In the genomic region with DNA sequence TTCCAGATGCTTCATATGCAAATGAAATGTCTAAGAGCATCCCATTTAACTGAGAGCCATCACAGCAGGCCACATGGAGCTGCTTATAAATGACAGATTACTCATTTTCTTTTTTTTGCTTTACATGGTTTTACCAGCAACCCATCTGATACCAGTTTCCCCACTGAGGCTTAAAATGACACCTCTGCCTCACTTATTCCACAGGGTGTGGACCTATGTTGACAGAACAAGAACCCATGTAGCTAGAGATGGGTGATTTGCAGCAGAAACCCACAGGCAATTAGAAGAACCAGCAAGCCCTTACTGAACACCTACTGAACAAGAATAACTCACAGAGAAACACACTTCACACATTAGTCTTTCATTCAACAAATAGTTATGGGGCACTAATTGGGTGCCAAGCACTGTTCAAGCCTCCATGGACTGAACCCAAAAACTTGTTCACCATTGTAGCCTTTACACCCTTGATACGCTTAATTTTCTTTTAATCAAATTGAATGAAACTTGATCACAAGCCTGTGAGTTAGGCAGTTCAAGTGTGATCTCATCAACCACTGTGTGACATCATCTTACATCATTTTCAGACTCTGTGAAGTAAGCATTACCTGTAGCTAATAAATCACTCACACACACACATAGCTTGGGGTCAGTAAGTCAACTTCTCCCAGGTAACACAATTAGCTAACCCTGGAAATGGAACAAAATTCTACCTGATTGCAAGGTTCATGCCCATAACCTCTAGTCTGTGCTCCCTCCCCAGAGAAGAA, we compare ENCODE assay signal across 29 cellular contexts. TPM values are rescaled to one million over a fixed set of nuclear protein-coding genes. Genes with fewer than 3 reads are reported as not detected.
"Had no signal": no experiment of that assay in that cellular context is flagged by ENCODE, and none has a peak within 500 bp of the region (broad histone marks: within the 10 kb centered on the region; RNA-seq: fewer than 3 reads in every experiment).

No MANE protein-coding gene starts in this region.

- DNase-seq: activated CD4-positive, alpha-beta T cell treated with anti-CD3 and anti-CD28 coated beads for 1 hour; activated CD4-positive, alpha-beta T cell treated with anti-CD3 and anti-CD28 coated beads, Interleukin-2, amount 50 U/mL, for 4 hours; activated CD8-positive, alpha-beta memory T cell treated with anti-CD3 and anti-CD28 coated beads for 24 hours; activated CD8-positive, alpha-beta memory T cell treated with anti-CD3 and anti-CD28 coated beads, Interleukin-2, amount 50 U/mL, for 48 hours; activated gamma-delta T cell; activated naive CD4-positive, alpha-beta T cell treated with anti-CD3 and anti-CD28 coated beads, Interleukin-2, amount 50 U/mL, for 16 hours; activated T-cell treated with anti-CD3 and anti-CD28 coated beads, Interleukin-2, amount 50 U/mL, for 48 hours; adrenal gland; cerebellar nuclear complex; heart left ventricle; left cardiac atrium; mesenchymal stem cell; nephron progenitor cell; right cardiac atrium; stimulated activated CD4-positive, alpha-beta T cell treated with anti-CD3 and anti-CD28 coated beads, Interleukin-2, amount 100 ng/mL, for 24 hours; SW 1271; T-helper 17 cell; testis; trophoblast cell; uterus had no signal

- H3K4me1 Mint-ChIP-seq: stimulated activated memory B cell treated with anti-CD40 and anti-IgM and Interleukin-4, amounts not matched to agents 10 μg/mL and 1 μg/mL and 100 μg/mL, for 72 hours; T-helper 17 cell had no signal

- H3K27ac ChIP-seq: adrenal gland, coronary artery, epithelial cell of prostate, heart left ventricle, parathyroid adenoma, skin epidermis, testis, uterus, VCaP had no signal

- FAIRE-seq: bronchial epithelial cell, islet of Langerhans had no signal

- H3K27me3 ChIP-seq: adrenal gland, heart left ventricle, testis, uterus had no signal

- H3K4me3 Mint-ChIP-seq: nephron progenitor cell; stimulated activated memory B cell treated with anti-CD40 and anti-IgM and Interleukin-4, amounts not matched to agents 10 μg/mL and 1 μg/mL and 100 μg/mL, for 72 hours; T-helper 17 cell had no signal

- ATAC-seq: heart left ventricle; left cardiac atrium; right cardiac atrium; stimulated activated memory B cell treated with anti-CD40 and anti-IgM and Interleukin-4, amounts not matched to agents 10 μg/mL and 1 μg/mL and 100 μg/mL, for 72 hours; T-helper 17 cell had no signal

- H3K4me1 ChIP-seq: testis, uterus had no signal

- H3K9me3 Mint-ChIP-seq: nephron progenitor cell had no signal

- H3K36me3 ChIP-seq: adrenal gland, heart left ventricle, uterus had no signal

- H3K4me3 ChIP-seq: adrenal gland, coronary artery, heart left ventricle, skin epidermis, testis, uterus had no signal

- H3K9ac ChIP-seq: parathyroid adenoma had no signal

- H3K36me3 Mint-ChIP-seq: stimulated activated memory B cell treated with anti-CD40 and anti-IgM and Interleukin-4, amounts not matched to agents 10 μg/mL and 1 μg/mL and 100 μg/mL, for 72 hours had no signal

- H3K27ac Mint-ChIP-seq: nephron progenitor cell; stimulated activated memory B cell treated with anti-CD40 and anti-IgM and Interleukin-4, amounts not matched to agents 10 μg/mL and 1 μg/mL and 100 μg/mL, for 72 hours; T-helper 17 cell had no signal

- H2AFZ ChIP-seq: parathyroid adenoma had no signal

- H3K9me3 ChIP-seq: adrenal gland, heart left ventricle, testis, uterus had no signal

RNA-seq across cellular contexts. Expression of gene MAGI1, which starts 45.4 kb away (rescaled TPM):
- total RNA-seq: mononuclear cell, T-helper 17 cell had no signal
